ENCODE assay signal across 8 cellular contexts in genomic region chr6:41006217-41006616, GRCh38. TPM values are rescaled to one million over a fixed set of nuclear protein-coding genes. Genes with fewer than 3 reads are reported as not detected.
A peak's percentile ranks its signal among the peaks of the same experiment; 100 is the strongest.
DNase-seq lines count a peak whose midpoint lies in the region; ATAC-seq, FAIRE-seq and TF ChIP-seq lines count a peak whose summit lies in the region.
"Not testable (repeated sequence)": the region's sequence is repeated elsewhere in the genome, so short reads cannot be mapped to it uniquely, and the experiment has no call there.

No MANE protein-coding gene starts in this region.

- POLR2A ChIA-PET in activated CD8-positive, alpha-beta T cell treated with anti-CD3 and anti-CD28 coated beads, Interleukin-2, amount 10 ng/mL, durations not matched to agents 7 days and 5 days (lab: Charles Lee): not testable (repeated sequence)

- peak; percentile 63 for TF ChIP-seq CTCF in GM12873 (IDR thresholded peaks at IDR 0.05; ENCODE audit: insufficient read depth, low read depth, low read length, missing control alignments)
- TF ChIP-seq CTCF in Peyer's patch (IDR thresholded peaks at IDR 0.05): peak; percentile 30 to 75 (median 71)
- peak; percentile 30 for TF ChIP-seq CTCF in coronary artery (IDR thresholded peaks at IDR 0.05)
- TF ChIP-seq CTCF in keratinocyte (optimal IDR thresholded peaks at IDR 0.05 in 1 of 3, IDR thresholded peaks at IDR 0.05 in 1 of 3, conservative IDR thresholded peaks at IDR 0.05 in 1 of 3; ENCODE audit: extremely low read depth in 1 of 3, insufficient read depth in 2 of 3, low read length in 3 of 3): peak; percentile 47 to 66 (median 47)
- peak; percentile 53 to 82 (median 70) for TF ChIP-seq CTCF in spleen (IDR thresholded peaks at IDR 0.05 in 8 of 11, conservative IDR thresholded peaks at IDR 0.05 in 3 of 11)

- TF ChIP-seq POLR2A in Peyer's patch (IDR thresholded peaks at IDR 0.05); spleen (IDR thresholded peaks at IDR 0.05): not testable (repeated sequence)

- H3K4me3 ChIP-seq in Peyer's patch; coronary artery; keratinocyte (ENCODE audit: control insufficient read depth in 2 of 3, extremely low read depth in 1 of 3, insufficient read depth in 2 of 3, low read depth in 1 of 3, low read length in 3 of 3); spleen; aorta (ENCODE audit: low read length in 2 of 2): not testable (repeated sequence)

- not testable (repeated sequence) for H4K20me1 ChIP-seq in keratinocyte (ENCODE audit: control insufficient read depth, extremely low read depth, insufficient read depth, low read length)

- dilution Hi-C loops in keratinocyte (cut with MboI; ENCODE audit: extremely low pct_ligation_motif_present, low sequenced_read_pairs): not testable (repeated sequence)

- DNase-seq in M059J (ENCODE audit: low read depth) (peak; percentile 70), Peyer's patch (peak; percentile 57 to 82 (median 58)), spleen (peak; percentile 80), aorta (peak in 1 of 2 donors; percentile 51)
- peak; percentile 75 for DNase-seq in activated CD8-positive, alpha-beta T cell treated with anti-CD3 and anti-CD28 coated beads, Interleukin-2, amount 10 ng/mL, durations not matched to agents 7 days and 5 days
- DNase-seq in coronary artery (ENCODE audit: low spot score); keratinocyte (ENCODE audit: low read depth, low spot score): not testable (repeated sequence)

- CTCF ChIA-PET in activated CD8-positive, alpha-beta T cell treated with anti-CD3 and anti-CD28 coated beads, Interleukin-2, amount 10 ng/mL, durations not matched to agents 7 days and 5 days (lab: Charles Lee): interaction anchor here (1.0 kb wide), 1 partner anchor 22 kb away, joined by 3 read pairs; no protein-coding TSS in a partner anchor

- intact Hi-C loops in spleen (cut with DNase I; ENCODE audit: low total_unique reads): loop anchor here (5.0 kb wide), 1 partner anchor 61 kb away; no protein-coding TSS in a partner anchor
- intact Hi-C loops in aorta (cut with DNase I): loop anchor here in 1 of 2 donors (1.0 to 2.0 kb wide), 2 partner anchors 22 to 61 kb away; no protein-coding TSS in a partner anchor

- peak; percentile 23 for FAIRE-seq in keratinocyte (lab: Jason Lieb, UNC)

- H3K27me3 Mint-ChIP-seq in activated CD8-positive, alpha-beta T cell treated with anti-CD3 and anti-CD28 coated beads, Interleukin-2, amount 10 ng/mL, durations not matched to agents 7 days and 5 days (ENCODE audit: low read depth): peaks cover 28% of the 10 kb centered on the region

- H3K36me3 ChIP-seq in Peyer's patch; keratinocyte (ENCODE audit: control insufficient read depth in 2 of 2, extremely low read depth in 1 of 2, insufficient read depth in 2 of 2, low read length in 2 of 2); spleen; aorta (ENCODE audit: control insufficient read depth in 1 of 2, insufficient read depth in 2 of 2, low read length in 1 of 2): not testable (repeated sequence)

- not testable (repeated sequence) for H3K4me1 Mint-ChIP-seq in activated CD8-positive, alpha-beta T cell treated with anti-CD3 and anti-CD28 coated beads, Interleukin-2, amount 10 ng/mL, durations not matched to agents 7 days and 5 days (ENCODE audit: low read depth)

- not testable (repeated sequence) for H3K79me2 ChIP-seq in keratinocyte (ENCODE audit: control insufficient read depth, insufficient read depth, low read length)

- 2 to 8% (median 5%) methylated on average over 7 of the region's 7 CpGs for WGBS in spleen, 5 donors
- 6 to 8% methylated on average over 7 of the region's 7 CpGs for WGBS in aorta, 2 donors

- not testable (repeated sequence) for H3K9ac ChIP-seq in keratinocyte (ENCODE audit: control insufficient read depth, extremely low read depth, insufficient read depth, low read length)

- not testable (repeated sequence) for H3K27ac ChIP-seq in Peyer's patch; coronary artery; keratinocyte (ENCODE audit: control insufficient read depth, insufficient read depth, low read length); spleen; aorta (ENCODE audit: low read depth in 1 of 2, low read length in 2 of 2)

- H3K4me2 ChIP-seq in keratinocyte (ENCODE audit: control insufficient read depth, extremely low read depth, insufficient read depth, low read depth, low read length): not testable (repeated sequence)

- H3K4me3 Mint-ChIP-seq in activated CD8-positive, alpha-beta T cell treated with anti-CD3 and anti-CD28 coated beads, Interleukin-2, amount 10 ng/mL, durations not matched to agents 7 days and 5 days: not testable (repeated sequence)

- H3K27ac Mint-ChIP-seq in activated CD8-positive, alpha-beta T cell treated with anti-CD3 and anti-CD28 coated beads, Interleukin-2, amount 10 ng/mL, durations not matched to agents 7 days and 5 days: not testable (repeated sequence)

- not testable (repeated sequence) for H3K9me3 Mint-ChIP-seq in activated CD8-positive, alpha-beta T cell treated with anti-CD3 and anti-CD28 coated beads, Interleukin-2, amount 10 ng/mL, durations not matched to agents 7 days and 5 days (ENCODE audit: insufficient read depth)

- peak; percentile 86 for ATAC-seq in activated CD8-positive, alpha-beta T cell treated with anti-CD3 and anti-CD28 coated beads, Interleukin-2, amount 10 ng/mL, durations not matched to agents 7 days and 5 days
- ATAC-seq in aorta (ENCODE audit: low FRiP score): peak; percentile 72

- not testable (repeated sequence) for H3K9me3 ChIP-seq in Peyer's patch; keratinocyte (ENCODE audit: control insufficient read depth, low read depth, low read length); spleen; aorta (ENCODE audit: control insufficient read depth, low read length)

- H2AFZ ChIP-seq in keratinocyte (ENCODE audit: control insufficient read depth, low read length): not testable (repeated sequence)

- H3K9me1 ChIP-seq in keratinocyte (ENCODE audit: control insufficient read depth, extremely low read depth, insufficient read depth, low read length): not testable (repeated sequence)

- H3K4me1 ChIP-seq in Peyer's patch; keratinocyte (ENCODE audit: control insufficient read depth, extremely low read depth, insufficient read depth, low read length); spleen; aorta (ENCODE audit: control insufficient read depth in 1 of 2, insufficient read depth in 2 of 2, low read length in 2 of 2): not testable (repeated sequence)

- H3K27me3 ChIP-seq in Peyer's patch; keratinocyte (ENCODE audit: control insufficient read depth, extremely low read depth, insufficient read depth, low read length); aorta (ENCODE audit: control insufficient read depth in 1 of 2, insufficient read depth in 2 of 2, low read length in 1 of 2): not testable (repeated sequence)
- peaks cover 0 to 24% (median 0%) of the 10 kb centered on the region in 7 donors for H3K27me3 ChIP-seq in spleen (replicated peaks in 1 of 7)

- not testable (repeated sequence) for H3K36me3 Mint-ChIP-seq in activated CD8-positive, alpha-beta T cell treated with anti-CD3 and anti-CD28 coated beads, Interleukin-2, amount 10 ng/mL, durations not matched to agents 7 days and 5 days (ENCODE audit: low read depth)

RNA-seq across cellular contexts. Expression of gene UNC5CL, which starts 32.8 kb away (rescaled TPM):
- total RNA-seq in M059J (2014; rRNA removed; shearing (Covaris generic)): 0.02 and 0.20 TPM in 2 replicates
- total RNA-seq in Peyer's patch (10 to 100 TPM in 3 of 4 donors, 1 to 10 TPM in 1; 8.3 to 34.6 (median 28.4) TPM), spleen (1 to 10 TPM; 1.7 to 3.9 (median 2.6) TPM), aorta (1 to 10 TPM in 1 of 2 donors, under 1 TPM in 1; 0.75 to 1.4 TPM)
- 1 to 10 TPM; 1.1 TPM for total RNA-seq in activated CD8-positive, alpha-beta T cell treated with anti-CD3 and anti-CD28 coated beads, Interleukin-2, amount 10 ng/mL, durations not matched to agents 7 days and 5 days
- polyA plus RNA-seq in keratinocyte (0.23 to 0.50 TPM (median 0.34 TPM) in 3 replicates), spleen (1 to 10 TPM; 1.4 to 3.0 (median 2.8) TPM), aorta (1 to 10 TPM in 1 of 2 donors, under 1 TPM in 1; 0.72 to 1.3 TPM)
- polyA plus RNA-seq in keratinocyte (2011; ENCODE audit: low read depth): 0.41 TPM
- polyA plus RNA-seq in keratinocyte (2011; cell fraction: cytosol; rRNA removed): 0.17 and 0.25 TPM in 2 replicates
- 3.1 and 3.6 TPM in 2 replicates for polyA plus RNA-seq in keratinocyte (2011; cell fraction: nucleus; rRNA removed)
- 0.24 and 0.71 TPM in 2 replicates for polyA plus RNA-seq in keratinocyte (2012; ENCODE audit: low replicate concordance)
- 0.13 to 0.42 TPM in 2 of 3 replicates, not detected in the other for polyA minus RNA-seq in keratinocyte
- not detected for polyA minus RNA-seq in keratinocyte (2011; cell fraction: cytosol; rRNA and poly(A)+ RNA removed)
- 0.95 and 1.4 TPM in 2 replicates for polyA minus RNA-seq in keratinocyte (2011; cell fraction: nucleus; rRNA and poly(A)+ RNA removed)

RNA-seq across cellular contexts. Expression of gene TSPO2, which starts 36.0 kb away (rescaled TPM):
- total RNA-seq in M059J (2014; rRNA removed; shearing (Covaris generic)): not detected in 2 replicates
- total RNA-seq in Peyer's patch (not detected), spleen (1 to 10 TPM in 1 of 7 donors, not detected in 6; 6.3 TPM), aorta (not detected)
- total RNA-seq in activated CD8-positive, alpha-beta T cell treated with anti-CD3 and anti-CD28 coated beads, Interleukin-2, amount 10 ng/mL, durations not matched to agents 7 days and 5 days: not detected
- polyA plus RNA-seq in keratinocyte (not detected in 3 replicates), spleen (under 1 TPM in 1 of 3 donors, not detected in 2; 0.54 TPM), aorta (not detected)
- polyA plus RNA-seq in keratinocyte (2011; ENCODE audit: low read depth): not detected
- not detected in 2 replicates for polyA plus RNA-seq in keratinocyte (2011; cell fraction: cytosol; rRNA removed)
- polyA plus RNA-seq in keratinocyte (2011; cell fraction: nucleus; rRNA removed): not detected in 2 replicates
- polyA plus RNA-seq in keratinocyte (2012; ENCODE audit: low replicate concordance): not detected in 2 replicates
- not detected in 3 replicates for polyA minus RNA-seq in keratinocyte
- not detected for polyA minus RNA-seq in keratinocyte (2011; cell fraction: cytosol; rRNA and poly(A)+ RNA removed)
- not detected in 2 replicates for polyA minus RNA-seq in keratinocyte (2011; cell fraction: nucleus; rRNA and poly(A)+ RNA removed)

RNA-seq across cellular contexts. Expression of gene APOBEC2, which starts 46.8 kb away (rescaled TPM):
- total RNA-seq in M059J (2014; rRNA removed; shearing (Covaris generic)): not detected in 2 replicates
- total RNA-seq in Peyer's patch (1 to 10 TPM in 1 of 4 donors, not detected in 3; 1.1 TPM), spleen (under 1 TPM in 1 of 7 donors, not detected in 6; 0.23 TPM), aorta (not detected)
- not detected for total RNA-seq in activated CD8-positive, alpha-beta T cell treated with anti-CD3 and anti-CD28 coated beads, Interleukin-2, amount 10 ng/mL, durations not matched to agents 7 days and 5 days
- polyA plus RNA-seq in keratinocyte (0.05 TPM in 1 of 3 replicates, not detected in the others), spleen (not detected), aorta (not detected)
- polyA plus RNA-seq in keratinocyte (2011; ENCODE audit: low read depth): not detected
- 0.10 TPM in 1 of 2 replicates, not detected in the other for polyA plus RNA-seq in keratinocyte (2011; cell fraction: cytosol; rRNA removed)
- not detected in 2 replicates for polyA plus RNA-seq in keratinocyte (2011; cell fraction: nucleus; rRNA removed)
- not detected in 2 replicates for polyA plus RNA-seq in keratinocyte (2012; ENCODE audit: low replicate concordance)
- not detected in 3 replicates for polyA minus RNA-seq in keratinocyte
- not detected for polyA minus RNA-seq in keratinocyte (2011; cell fraction: cytosol; rRNA and poly(A)+ RNA removed)
- not detected in 2 replicates for polyA minus RNA-seq in keratinocyte (2011; cell fraction: nucleus; rRNA and poly(A)+ RNA removed)
